In the genomic region with DNA sequence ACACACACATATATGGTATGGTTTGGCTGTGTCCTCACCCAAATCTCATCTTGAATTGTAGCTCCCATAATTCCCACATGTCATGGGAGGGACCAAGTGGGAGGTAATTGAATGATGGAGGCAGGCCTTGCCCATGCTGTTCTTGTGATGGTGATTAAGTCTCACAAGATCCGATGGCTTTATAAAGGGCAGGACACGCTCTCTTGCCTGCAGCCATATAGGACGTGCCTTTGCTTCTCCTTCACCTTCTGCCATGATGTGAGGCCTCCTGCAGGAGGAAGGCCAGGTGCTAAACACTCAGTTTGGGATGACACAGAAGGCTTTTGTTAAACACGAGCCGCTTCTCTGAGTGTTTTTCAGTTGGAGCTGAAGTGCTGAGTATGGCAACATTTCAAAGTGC, we compare ENCODE assay signal across 25 cellular contexts.
"Had no signal": no experiment of that assay in that cellular context is flagged by ENCODE, and none has a peak within 500 bp of the region (broad histone marks: within the 10 kb centered on the region; RNA-seq: fewer than 3 reads in every experiment).

No MANE protein-coding gene starts in this region.

- H3K27ac ChIP-seq: left ventricle myocardium inferior, pancreas, prostate gland, sigmoid colon, spleen, suprapubic skin, thoracic aorta, tibial nerve, upper lobe of left lung, vagina had no signal

- H3K4me3 ChIP-seq: left ventricle myocardium inferior, lung, pancreas, prostate gland, sigmoid colon, spleen, suprapubic skin, thoracic aorta, tibial nerve, upper lobe of left lung, vagina had no signal

- H3K9me3 ChIP-seq: left ventricle myocardium inferior, pancreas, prostate gland, sigmoid colon, spleen, suprapubic skin, thoracic aorta, tibial nerve, upper lobe of left lung, vagina had no signal

- H3K4me1 ChIP-seq: pancreas, prostate gland, sigmoid colon had no signal

- DNase-seq: hypothalamus; islet precursor cell; left ventricle myocardium inferior; mesendoderm; naive B cell; natural killer cell; nephron progenitor cell; nucleus accumbens; pancreas; posterior cingulate gyrus; retina; right cardiac atrium; sigmoid colon; small intestine; spleen; stimulated activated CD4-positive, alpha-beta T cell treated with anti-CD3 and anti-CD28 coated beads, Interleukin-4, amount 100 ng/mL, for 24 hours; stimulated activated naive CD4-positive, alpha-beta T cell; upper lobe of left lung had no signal

- H3K36me3 ChIP-seq: left ventricle myocardium inferior, pancreas, prostate gland, sigmoid colon, spleen, suprapubic skin, thoracic aorta, tibial nerve, upper lobe of left lung, vagina had no signal

- ATAC-seq: natural killer cell; pancreas; right cardiac atrium; stimulated activated effector memory CD8-positive, alpha-beta T cell treated with anti-CD3 and anti-CD28 coated beads, Interleukin-12 subunit alpha, Interleukin-12 subunit beta, amount 100 ng/mL, for 72 hours had no signal

- H3K27me3 ChIP-seq: pancreas, sigmoid colon, spleen, suprapubic skin, tibial nerve, upper lobe of left lung, vagina had no signal
